13 cellular contexts compared by ENCODE assay signal in the genomic region with DNA sequence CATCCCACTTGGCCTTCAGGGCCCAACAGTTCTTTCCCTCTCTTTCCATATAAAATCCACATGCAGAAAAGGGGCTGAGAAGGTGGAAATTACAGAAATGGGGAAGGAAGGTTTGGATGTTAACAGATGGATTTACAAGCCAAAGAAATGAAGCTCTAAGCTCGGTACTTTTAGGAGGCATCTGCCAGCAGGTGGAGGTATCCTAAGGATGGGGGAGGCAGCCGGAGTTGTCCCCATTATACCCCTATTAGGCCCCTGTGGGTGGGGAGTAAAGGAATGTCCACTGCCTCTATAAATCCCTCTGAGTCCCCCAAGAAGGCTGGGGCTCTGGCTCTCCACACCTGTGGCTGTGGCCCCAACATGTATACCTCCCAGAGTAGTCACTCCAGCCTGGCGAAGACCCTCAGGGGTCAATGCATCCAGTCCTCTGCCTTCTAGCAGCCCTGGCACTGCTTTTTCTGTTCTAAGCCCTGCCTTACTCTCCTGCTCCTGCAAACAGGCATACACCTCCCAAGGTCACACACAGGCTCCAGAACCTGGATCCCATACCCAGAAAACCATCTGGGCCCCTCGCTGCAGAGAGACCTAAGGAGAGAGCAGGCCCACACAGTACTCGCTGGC. TPM values are rescaled to one million over a fixed set of nuclear protein-coding genes. Genes with fewer than 3 reads are reported as not detected.
DNase-seq lines count a peak whose midpoint lies in the region; ATAC-seq and TF ChIP-seq lines count a peak whose summit lies in the region.
"Had no signal": no experiment of that assay in that cellular context is flagged by ENCODE, and none has a peak within 500 bp of the region (broad histone marks: within the 10 kb centered on the region; RNA-seq: fewer than 3 reads in every experiment).

No MANE protein-coding gene starts in this region.

- H3K9me3 Mint-ChIP-seq in activated T-cell treated with anti-CD3 and anti-CD28 coated beads, Interleukin-2, amount 50 U/mL, for 4 hours: no peaks in the 10 kb centered on the region
- no peaks in the 10 kb centered on the region for H3K9me3 Mint-ChIP-seq in stimulated activated naive B cell treated with anti-CD40 and anti-IgM and Interleukin-4, amounts not matched to agents 10 μg/mL and 1 μg/mL and 100 μg/mL, for 72 hours

- DNase-seq in activated T-cell treated with anti-CD3 and anti-CD28 coated beads, Interleukin-2, amount 50 U/mL, for 4 hours: no peak
- DNase-seq in activated T-cell treated with anti-CD3 and anti-CD28 coated beads, Interleukin-2, amount 50 U/mL, for 48 hours: no peak
- DNase-seq in SJCRH30: no peak
- DNase-seq in epithelial cell of proximal tubule (ENCODE audit: low read depth): no peak
- DNase-seq in stimulated activated naive B cell treated with anti-CD40 and anti-IgM and Interleukin-4, amounts not matched to agents 10 μg/mL and 1 μg/mL and 100 μg/mL, for 72 hours: no peak
- no peak for DNase-seq in HuH-7.5 (ENCODE audit: low spot score)
- DNase-seq in D341Med (ENCODE audit: low spot score): no peak
- no peak for DNase-seq in RKO (ENCODE audit: low spot score)
- DNase-seq: activated CD4-positive, CD25-positive, alpha-beta regulatory T cell; DMS79 treated with DMSO at 0.1 percent for 48 hours; NCI-H1436 had no signal

- H3K36me3 Mint-ChIP-seq in activated T-cell treated with anti-CD3 and anti-CD28 coated beads, Interleukin-2, amount 50 U/mL, for 4 hours (ENCODE audit: insufficient read depth): peaks cover 10% of the 10 kb centered on the region
- H3K36me3 Mint-ChIP-seq in stimulated activated naive B cell treated with anti-CD40 and anti-IgM and Interleukin-4, amounts not matched to agents 10 μg/mL and 1 μg/mL and 100 μg/mL, for 72 hours: peaks cover 19 to 22% of the 10 kb centered on the region in 2 donors

- ATAC-seq in activated T-cell treated with anti-CD3 and anti-CD28 coated beads, Interleukin-2, amount 50 U/mL, for 4 hours: no peak
- no peak for ATAC-seq in stimulated activated naive B cell treated with anti-CD40 and anti-IgM and Interleukin-4, amounts not matched to agents 10 μg/mL and 1 μg/mL and 100 μg/mL, for 72 hours (replicated peaks)

- 0 out of 2 replicates have a peak, but pooled peaks cover 2% of the 10 kb centered on the region for H3K36me3 ChIP-seq in SJCRH30
- H3K36me3 ChIP-seq: pancreas, suprapubic skin had no signal

- no peaks in the 10 kb centered on the region for H3K9me3 ChIP-seq in SJCRH30 (replicated peaks)
- H3K9me3 ChIP-seq: pancreas, suprapubic skin had no signal

- H3K27me3 ChIP-seq in SJCRH30: no peaks in the 10 kb centered on the region
- H3K27me3 ChIP-seq: pancreas had no signal

- peak overlapping the region; percentile 49 for H3K27ac Mint-ChIP-seq in stimulated activated naive B cell treated with anti-CD40 and anti-IgM and Interleukin-4, amounts not matched to agents 10 μg/mL and 1 μg/mL and 100 μg/mL, for 72 hours

- H3K4me3 ChIP-seq in SJCRH30 (peak overlapping the region; percentile 93), epithelial cell of proximal tubule (ENCODE audit: low read depth, low read length) (peak overlapping the region; percentile 80)

- no peak for TF ChIP-seq CTCF in epithelial cell of proximal tubule (conservative IDR thresholded peaks at IDR 0.05; ENCODE audit: low read depth, low read length)

- peaks cover 2% of the 10 kb centered on the region for H3K27me3 Mint-ChIP-seq in activated T-cell treated with anti-CD3 and anti-CD28 coated beads, Interleukin-2, amount 50 U/mL, for 4 hours (ENCODE audit: low read depth)
- H3K27me3 Mint-ChIP-seq in stimulated activated naive B cell treated with anti-CD40 and anti-IgM and Interleukin-4, amounts not matched to agents 10 μg/mL and 1 μg/mL and 100 μg/mL, for 72 hours: no peaks in the 10 kb centered on the region

- peak overlapping the region; percentile 83 for H3K4me3 Mint-ChIP-seq in activated T-cell treated with anti-CD3 and anti-CD28 coated beads, Interleukin-2, amount 50 U/mL, for 4 hours
- H3K4me3 Mint-ChIP-seq in stimulated activated naive B cell treated with anti-CD40 and anti-IgM and Interleukin-4, amounts not matched to agents 10 μg/mL and 1 μg/mL and 100 μg/mL, for 72 hours: peak overlapping the region; percentile 80 to 87

- peaks cover 19% of the 10 kb centered on the region for H3K4me1 Mint-ChIP-seq in activated T-cell treated with anti-CD3 and anti-CD28 coated beads, Interleukin-2, amount 50 U/mL, for 4 hours (ENCODE audit: low read depth)
- peaks cover 33 to 52% of the 10 kb centered on the region in 2 donors for H3K4me1 Mint-ChIP-seq in stimulated activated naive B cell treated with anti-CD40 and anti-IgM and Interleukin-4, amounts not matched to agents 10 μg/mL and 1 μg/mL and 100 μg/mL, for 72 hours

- no peaks in the 10 kb centered on the region for H3K4me1 ChIP-seq in SJCRH30
- H3K4me1 ChIP-seq: pancreas had no signal

- no peak overlapping the region for H3K27ac ChIP-seq in SJCRH30
- H3K27ac ChIP-seq: pancreas, suprapubic skin had no signal

RNA-seq across cellular contexts. Expression of a gene that starts 1.2 kb away (rescaled TPM):
- 10 to 100 TPM; 18.8 to 28.1 (median 27.6) TPM for total RNA-seq in activated T-cell treated with anti-CD3 and anti-CD28 coated beads, Interleukin-2, amount 50 U/mL, for 4 hours
- total RNA-seq in SJCRH30 (2014; rRNA removed; shearing (Covaris generic)): 12.0 and 14.2 TPM in 2 replicates
- total RNA-seq in epithelial cell of proximal tubule: 2.4 and 4.5 TPM in 2 replicates

RNA-seq across cellular contexts. Expression of a gene that starts 10.3 kb away (rescaled TPM):
- 1 to 10 TPM in 1 of 3 donors, under 1 TPM in 2; 0.79 to 1.1 (median 0.87) TPM for total RNA-seq in activated T-cell treated with anti-CD3 and anti-CD28 coated beads, Interleukin-2, amount 50 U/mL, for 4 hours
- total RNA-seq in SJCRH30 (2014; rRNA removed; shearing (Covaris generic)): not detected in 2 replicates
- total RNA-seq in epithelial cell of proximal tubule: 0.07 TPM in 1 of 2 replicates, not detected in the other
- total RNA-seq: suprapubic skin had no signal

RNA-seq across cellular contexts. Expression of a gene that starts 48.9 kb away (rescaled TPM):
- total RNA-seq in activated T-cell treated with anti-CD3 and anti-CD28 coated beads, Interleukin-2, amount 50 U/mL, for 4 hours: 1,000 to 10,000 TPM in 1 of 3 donors, 100 to 1,000 TPM in 2; 924 to 1,031 (median 969) TPM
- 815 and 876 TPM in 2 replicates for total RNA-seq in SJCRH30 (2014; rRNA removed; shearing (Covaris generic))
- 393 and 559 TPM in 2 replicates for total RNA-seq in epithelial cell of proximal tubule

RNA-seq across cellular contexts. Expression of a gene that starts 50.0 kb away (rescaled TPM):
- total RNA-seq in activated T-cell treated with anti-CD3 and anti-CD28 coated beads, Interleukin-2, amount 50 U/mL, for 4 hours: 10 to 100 TPM; 29.5 to 32.3 (median 30.5) TPM
- total RNA-seq in SJCRH30 (2014; rRNA removed; shearing (Covaris generic)): 28.9 and 42.0 TPM in 2 replicates
- total RNA-seq in epithelial cell of proximal tubule: 5.0 and 22.3 TPM in 2 replicates
